In genomic region chr9:122092611-122093506, GRCh38 we compare ENCODE assay signal across 8 cellular contexts. TPM values are rescaled to one million over a fixed set of nuclear protein-coding genes. Genes with fewer than 3 reads are reported as not detected.
A peak's percentile ranks its signal among the peaks of the same experiment; 100 is the strongest.
DNase-seq lines count a peak whose midpoint lies in the region; ATAC-seq and TF ChIP-seq lines count a peak whose summit lies in the region.

TTLL11 (minus strand) TSS chr9:122093308; CDS start chr9:122093148, 160 bp downstream.

- H3K27ac Mint-ChIP-seq in chondrocyte (ENCODE audit: unreplicated experiment) = peak within 1 kb of the TSS; percentile 63

- ATAC-seq in GM19043 (IDR thresholded peaks at IDR 0.05; ENCODE audit: low read depth, unreplicated experiment) (peak; percentile 95), HG03354 (IDR thresholded peaks at IDR 0.05; ENCODE audit: poor library complexity, severe bottlenecking, unreplicated experiment) (peak; percentile 88)

- DNase-seq in AG20443 (ENCODE audit: low spot score) (peak; percentile 97), NCI-H446 (lab: John Stamatoyannopoulos, UW) (peak; percentile 71 to 85), chondrocyte (ENCODE audit: low spot score) (peak; percentile 98), kidney glomerular epithelial cell (lab: John Stamatoyannopoulos, UW) (peak; percentile 83)
- peak; percentile 96 for DNase-seq in activated CD4-positive, CD25-positive, alpha-beta regulatory T cell treated with anti-CD3 and anti-CD28 coated beads, Interleukin-2, amount 50 U/mL, for 72 hours
- DNase-seq in stimulated activated CD4-positive, alpha-beta T cell treated with anti-CD3 and anti-CD28 coated beads, Interleukin-15, amount 100 ng/mL, for 48 hours (ENCODE audit: low read depth in 2 of 2) = peak; percentile 96 to 97

- TF ChIP-seq CTCF in chondrocyte (IDR thresholded peaks at IDR 0.05) = no peak

- peaks cover 5% of the 10 kb centered on the region for H3K36me3 Mint-ChIP-seq in chondrocyte (ENCODE audit: low read depth)

- peaks cover 58% of the 10 kb centered on the region for H3K4me1 Mint-ChIP-seq in chondrocyte (ENCODE audit: low read depth)

- peaks cover 2% of the 10 kb centered on the region for H3K27me3 Mint-ChIP-seq in chondrocyte (ENCODE audit: low read depth)

- H3K4me3 Mint-ChIP-seq in chondrocyte (ENCODE audit: unreplicated experiment) = peak within 1 kb of the TSS; percentile 77

- H3K9me3 Mint-ChIP-seq in chondrocyte (ENCODE audit: low read depth) = no peaks in the 10 kb centered on the region

RNA-seq across cellular contexts. Expression of gene TTLL11, which starts in this region (rescaled TPM):
- total RNA-seq in chondrocyte = 7.1 to 12.8 TPM (median 9.1 TPM) in 3 replicates

Comparison
In these comparisons a context has a peak if more than half of its experiments do, and no peak if none do; other contexts are left out.
1. Peak in every context shown above with its lines: DNase-seq and ATAC-seq.